ENCODE assay signal across 21 cellular contexts in the genomic region with DNA sequence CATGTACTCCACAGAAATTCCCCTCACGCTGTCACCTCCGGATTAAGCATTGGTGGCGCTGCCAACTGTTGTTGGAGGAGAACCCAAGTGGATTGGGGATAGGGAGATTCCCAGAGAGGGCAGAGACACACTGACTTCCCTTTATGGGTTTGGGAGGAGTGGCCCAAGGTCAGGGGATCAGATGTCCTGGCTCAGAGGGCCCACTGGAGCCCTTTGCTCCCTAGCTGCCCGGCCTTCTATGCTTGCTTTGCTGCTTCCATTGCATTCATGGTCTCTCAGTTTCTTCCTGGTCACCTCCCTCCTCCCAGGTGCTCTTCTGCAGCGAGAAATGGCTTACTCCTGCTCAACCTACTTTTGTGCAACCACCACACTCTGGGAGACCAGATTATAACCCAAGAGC. TPM values are rescaled to one million over a fixed set of nuclear protein-coding genes. Genes with fewer than 3 reads are reported as not detected.
DNase-seq lines count a peak whose midpoint lies in the region; ATAC-seq, FAIRE-seq and TF ChIP-seq lines count a peak whose summit lies in the region.
"Had no signal": no experiment of that assay in that cellular context is flagged by ENCODE, and none has a peak within 500 bp of the region (broad histone marks: within the 10 kb centered on the region; RNA-seq: fewer than 3 reads in every experiment).

No MANE protein-coding gene starts in this region.

- DNase-seq in activated naive CD4-positive, alpha-beta T cell treated with anti-CD3 and anti-CD28 coated beads, Interleukin-2, amount 10 ng/mL, durations not matched to agents 7 days and 5 days, result peak; percentile 7
- DNase-seq in activated naive CD4-positive, alpha-beta T cell treated with anti-CD3 and anti-CD28 coated beads, Interleukin-2, amount 50 U/mL, for 16 hours, result no peak
- DNase-seq in HepG2 (ENCODE audit: low spot score), result peak; percentile 29
- no peak for DNase-seq in right lobe of liver
- DNase-seq in myocyte (ENCODE audit: low read depth), result peak; percentile 9
- no peak for DNase-seq in stimulated activated effector memory CD8-positive, alpha-beta T cell treated with anti-CD3 and anti-CD28 coated beads, Interleukin-12 subunit alpha, Interleukin-12 subunit beta, amount 100 ng/mL, for 72 hours (ENCODE audit: low spot score in 2 of 2)
- DNase-seq in UCSD-AML1 (lab: John Stamatoyannopoulos, UW; ENCODE audit: unreplicated experiment), result no peak
- no peak for DNase-seq in stimulated activated CD4-positive, alpha-beta T cell treated with anti-CD3 and anti-CD28 coated beads, Interleukin-15, amount 100 ng/mL, for 24 hours
- DNase-seq: 8988T; Calu3; CD8-positive, alpha-beta T cell; DND-41; EL had no signal

- no peak overlapping the region for H2AFZ ChIP-seq in HepG2 (ENCODE audit: low read length)

- CTCF ChIA-PET in activated naive CD4-positive, alpha-beta T cell treated with anti-CD3 and anti-CD28 coated beads, Interleukin-2, amount 10 ng/mL, durations not matched to agents 7 days and 5 days (lab: Charles Lee), result no interaction called here
- CTCF ChIA-PET in HepG2 (lab: Yijun Ruan, JAX; ENCODE audit: low intra/inter-chr PET ratio, low total read pairs), result no interaction called here

- 66% methylated on average over 5 of the region's 5 CpGs for WGBS in HepG2 (ENCODE audit: low lambda C conversion rate)
- WGBS in right lobe of liver (ENCODE audit: insufficient coverage, low coverage, low lambda C conversion rate, missing lambda C conversion rate), result 63% methylated on average over 2 of the region's 5 CpGs

- H3K36me3 ChIP-seq in HepG2 (replicated peaks in 1 of 2; ENCODE audit: control insufficient read depth in 1 of 2, insufficient read depth in 2 of 2, low read length in 2 of 2) (peaks cover 0 to 7% of the 10 kb centered on the region in 2 experiments; a peak in 2 of 5 replicates), right lobe of liver (peaks cover 0 to 37% (median 7%) of the 10 kb centered on the region in 4 donors)

- no TSS peak for BruUV-seq in HepG2 (replicated peaks; lab: Mats Ljungman, UMichigan)

- H4K20me1 ChIP-seq in HepG2 (ENCODE audit: insufficient read depth, low read length), result no peaks in the 10 kb centered on the region
- H4K20me1 ChIP-seq: BLaER1 had no signal

- H3K4me1 Mint-ChIP-seq in activated naive CD4-positive, alpha-beta T cell treated with anti-CD3 and anti-CD28 coated beads, Interleukin-2, amount 10 ng/mL, durations not matched to agents 7 days and 5 days, result peaks cover 4% of the 10 kb centered on the region
- H3K4me1 Mint-ChIP-seq in stimulated activated effector memory CD8-positive, alpha-beta T cell treated with anti-CD3 and anti-CD28 coated beads, Interleukin-12 subunit alpha, Interleukin-12 subunit beta, amount 100 ng/mL, for 72 hours, result peaks cover 9% of the 10 kb centered on the region
- H3K4me1 Mint-ChIP-seq: CD14-positive monocyte had no signal

- no peak for TF ChIP-seq EP300 in HepG2 (IDR thresholded peaks at IDR 0.05; ENCODE audit: low read depth in 2 of 2, low read length in 2 of 2)
- TF ChIP-seq EP300 in HepG2 (CRISPR knock-in tag; IDR thresholded peaks at IDR 0.05; ENCODE audit: borderline replicate concordance), result no peak

- intact Hi-C loops in HepG2 (cut with micrococcal nuclease; ENCODE audit: unreplicated experiment) (no loop called here), right lobe of liver (cut with DNase I) (no loop called here)

- no peaks in the 10 kb centered on the region for H3K9me3 ChIP-seq in HepG2 (ENCODE audit: low read length)
- no peaks in the 10 kb centered on the region for H3K9me3 ChIP-seq in right lobe of liver
- H3K9me3 ChIP-seq: BLaER1, HAP-1 had no signal

- TF ChIP-seq RAD21 in HepG2 (CRISPR knock-in tag; IDR thresholded peaks at IDR 0.05), result no peak

- ATAC-seq in HepG2 (peak; percentile 83), right lobe of liver (no peak)
- ATAC-seq in stimulated activated effector memory CD8-positive, alpha-beta T cell treated with anti-CD3 and anti-CD28 coated beads, Interleukin-12 subunit alpha, Interleukin-12 subunit beta, amount 100 ng/mL, for 72 hours, result no peak
- ATAC-seq: CD8-positive, alpha-beta T cell; GM12878 had no signal

- no peak for TF ChIP-seq POLR2A in HepG2 (IDR thresholded peaks at IDR 0.05; ENCODE audit: insufficient read depth in 1 of 2, low read depth in 2 of 2, low read length in 2 of 2)
- TF ChIP-seq POLR2A in right lobe of liver (IDR thresholded peaks at IDR 0.05), result no peak

- no peaks in the 10 kb centered on the region for H3K79me2 ChIP-seq in HepG2 (ENCODE audit: insufficient read depth, low read length)

- H3K9ac ChIP-seq in HepG2 (ENCODE audit: insufficient read depth, low read depth, low read length), result peak overlapping the region; percentile 3; the same call in 1 of the 2 replicates
- H3K9ac ChIP-seq: BLaER1 had no signal

- H3K36me3 Mint-ChIP-seq in activated naive CD4-positive, alpha-beta T cell treated with anti-CD3 and anti-CD28 coated beads, Interleukin-2, amount 10 ng/mL, durations not matched to agents 7 days and 5 days, result peaks cover 46% of the 10 kb centered on the region
- H3K36me3 Mint-ChIP-seq in stimulated activated effector memory CD8-positive, alpha-beta T cell treated with anti-CD3 and anti-CD28 coated beads, Interleukin-12 subunit alpha, Interleukin-12 subunit beta, amount 100 ng/mL, for 72 hours, result peaks cover 57% of the 10 kb centered on the region

- no peaks in the 10 kb centered on the region for H3K27me3 Mint-ChIP-seq in activated naive CD4-positive, alpha-beta T cell treated with anti-CD3 and anti-CD28 coated beads, Interleukin-2, amount 10 ng/mL, durations not matched to agents 7 days and 5 days

- TF ChIP-seq CTCF in HepG2 (CRISPR knock-in tag; IDR thresholded peaks at IDR 0.05) (no peak), right lobe of liver (IDR thresholded peaks at IDR 0.05) (no peak)

- POLR2A ChIA-PET in HepG2 (lab: Yijun Ruan, JAX), result interaction anchor here (0.8 kb wide), 1 partner anchor 25 kb away, joined by 4 read pairs; no protein-coding TSS in a partner anchor

- H3K4me3 ChIP-seq in HepG2 (replicated peaks in 1 of 3; ENCODE audit: insufficient read depth in 1 of 3, low read depth in 2 of 3, low read length in 3 of 3), result no peak overlapping the region
- H3K4me3 ChIP-seq in right lobe of liver, result no peak overlapping the region
- H3K4me3 ChIP-seq: BLaER1, GM12878, HAP-1 had no signal

- peaks cover 14% of the 10 kb centered on the region for H3K4me1 ChIP-seq in HepG2 (ENCODE audit: insufficient read depth, low read length)
- no peaks in the 10 kb centered on the region for H3K4me1 ChIP-seq in right lobe of liver
- H3K4me1 ChIP-seq: BLaER1, HAP-1 had no signal

- H3K9me3 Mint-ChIP-seq in activated naive CD4-positive, alpha-beta T cell treated with anti-CD3 and anti-CD28 coated beads, Interleukin-2, amount 10 ng/mL, durations not matched to agents 7 days and 5 days, result no peaks in the 10 kb centered on the region
- no peaks in the 10 kb centered on the region for H3K9me3 Mint-ChIP-seq in stimulated activated effector memory CD8-positive, alpha-beta T cell treated with anti-CD3 and anti-CD28 coated beads, Interleukin-12 subunit alpha, Interleukin-12 subunit beta, amount 100 ng/mL, for 72 hours
- H3K9me3 Mint-ChIP-seq: CD14-positive monocyte; CD8-positive, alpha-beta T cell had no signal

- no peak overlapping the region for H3K27ac Mint-ChIP-seq in activated naive CD4-positive, alpha-beta T cell treated with anti-CD3 and anti-CD28 coated beads, Interleukin-2, amount 10 ng/mL, durations not matched to agents 7 days and 5 days
- peak overlapping the region; percentile 68 for H3K27ac Mint-ChIP-seq in stimulated activated effector memory CD8-positive, alpha-beta T cell treated with anti-CD3 and anti-CD28 coated beads, Interleukin-12 subunit alpha, Interleukin-12 subunit beta, amount 100 ng/mL, for 72 hours
- H3K27ac Mint-ChIP-seq: CD8-positive, alpha-beta T cell had no signal

- H3K27me3 ChIP-seq in HepG2 (ENCODE audit: control insufficient read depth in 1 of 2, insufficient read depth in 2 of 2, low read length in 2 of 2) (no peaks in the 10 kb centered on the region), right lobe of liver (no peaks in the 10 kb centered on the region)
- H3K27me3 ChIP-seq: BLaER1 had no signal

- peak; percentile 75 for FAIRE-seq in HepG2 (lab: Jason Lieb, UNC)
- FAIRE-seq: GM12878 had no signal

- no peak overlapping the region for H3K27ac ChIP-seq in HepG2 (ENCODE audit: extremely low read length, insufficient read depth, low read length)
- no peak overlapping the region for H3K27ac ChIP-seq in right lobe of liver
- H3K27ac ChIP-seq: BLaER1 had no signal

- H3K4me2 ChIP-seq in HepG2 (ENCODE audit: low read depth, low read length), result no peak overlapping the region
- H3K4me2 ChIP-seq: BLaER1 had no signal

- in situ Hi-C loops in HepG2 (cut with HindIII; ENCODE audit: extremely low pct_ligation_motif_present, low pct_unique_long_range_greater_than_20kb), result no loop called here

- no peak overlapping the region for H3K4me3 Mint-ChIP-seq in activated naive CD4-positive, alpha-beta T cell treated with anti-CD3 and anti-CD28 coated beads, Interleukin-2, amount 10 ng/mL, durations not matched to agents 7 days and 5 days
- H3K4me3 Mint-ChIP-seq in stimulated activated effector memory CD8-positive, alpha-beta T cell treated with anti-CD3 and anti-CD28 coated beads, Interleukin-12 subunit alpha, Interleukin-12 subunit beta, amount 100 ng/mL, for 72 hours, result no peak overlapping the region
- H3K4me3 Mint-ChIP-seq: CD14-positive monocyte; CD8-positive, alpha-beta T cell had no signal

RNA-seq across cellular contexts. Expression of gene CUL9, which starts 14.3 kb away (rescaled TPM):
- 10.5 and 11.4 TPM in 2 replicates for total RNA-seq in HepG2 (2016; rRNA removed; fragmentation: Illumina TruSeq; extraction: Trizol)
- total RNA-seq in HepG2 (2016; cell fraction: cytosol; rRNA removed; fragmentation: Illumina TruSeq; extraction: Trizol; ENCODE audit: low read depth), result 2.5 and 3.7 TPM in 2 replicates
- total RNA-seq in HepG2 (2016; cell fraction: insoluble cytoplasmic fraction; rRNA removed; fragmentation: Illumina TruSeq; extraction: Trizol), result 8.8 and 14.5 TPM in 2 replicates
- 3.3 and 4.2 TPM in 2 replicates for total RNA-seq in HepG2 (2016; cell fraction: membrane; rRNA removed; fragmentation: Illumina TruSeq; extraction: Trizol)
- total RNA-seq in HepG2 (2016; cell fraction: nucleus; rRNA removed; fragmentation: Illumina TruSeq; extraction: Trizol), result 18.4 and 18.7 TPM in 2 replicates
- polyA plus RNA-seq in HepG2 (2011; rRNA removed), result 13.7 and 15.3 TPM in 2 replicates
- polyA plus RNA-seq in HepG2 (2011; cell fraction: cytosol; rRNA removed), result 4.9 and 5.0 TPM in 2 replicates
- polyA plus RNA-seq in HepG2 (2011; cell fraction: nucleus; rRNA removed), result 123 and 139 TPM in 2 replicates
- 9.9 and 12.7 TPM in 2 replicates for polyA plus RNA-seq in HepG2 (2012)
- polyA plus RNA-seq in HepG2 (2016; cell fraction: cytosol; fragmentation: Illumina TruSeq; extraction: Trizol; ENCODE audit: low read depth), result 1.2 and 1.5 TPM in 2 replicates
- 6.8 and 7.5 TPM in 2 replicates for polyA plus RNA-seq in HepG2 (2016; cell fraction: insoluble cytoplasmic fraction; fragmentation: Illumina TruSeq; extraction: Trizol; ENCODE audit: low read depth)
- 1.9 and 2.7 TPM in 2 replicates for polyA plus RNA-seq in HepG2 (2016; cell fraction: membrane; fragmentation: Illumina TruSeq; extraction: Trizol; ENCODE audit: low read depth)
- polyA plus RNA-seq in HepG2 (2016; cell fraction: nucleus; fragmentation: Illumina TruSeq; extraction: Trizol; ENCODE audit: insufficient read depth, low read depth), result 44.2 and 47.7 TPM in 2 replicates
- polyA minus RNA-seq in HepG2 (2011; rRNA and poly(A)+ RNA removed; ENCODE audit: low replicate concordance), result 19.3 and 22.3 TPM in 2 replicates
- polyA minus RNA-seq in HepG2 (2011; cell fraction: cytosol; rRNA and poly(A)+ RNA removed), result 4.7 and 5.5 TPM in 2 replicates
- polyA minus RNA-seq in HepG2 (2011; cell fraction: nucleus; rRNA and poly(A)+ RNA removed), result 30.8 and 32.9 TPM in 2 replicates
- total RNA-seq in right lobe of liver, result 10 to 100 TPM; 14.4 to 17.7 (median 15.2) TPM
- 14.5 and 20.7 TPM in 2 replicates for total RNA-seq in myocyte
- 20.6 TPM for polyA plus RNA-seq in myocyte (2012)

RNA-seq across cellular contexts. Expression of gene SRF, which starts 25.3 kb away (rescaled TPM):
- total RNA-seq in HepG2 (2016; rRNA removed; fragmentation: Illumina TruSeq; extraction: Trizol) (21.0 and 25.5 TPM in 2 replicates), right lobe of liver (10 to 100 TPM in 4 of 6 experiments, 1 to 10 TPM in 2; 4.9 to 17.0 (median 11.3) TPM), myocyte (66.1 and 69.9 TPM in 2 replicates)
- total RNA-seq in HepG2 (2016; cell fraction: cytosol; rRNA removed; fragmentation: Illumina TruSeq; extraction: Trizol; ENCODE audit: low read depth), result 4.5 and 4.8 TPM in 2 replicates
- 19.0 and 26.0 TPM in 2 replicates for total RNA-seq in HepG2 (2016; cell fraction: insoluble cytoplasmic fraction; rRNA removed; fragmentation: Illumina TruSeq; extraction: Trizol)
- 20.6 and 21.0 TPM in 2 replicates for total RNA-seq in HepG2 (2016; cell fraction: membrane; rRNA removed; fragmentation: Illumina TruSeq; extraction: Trizol)
- 15.5 and 17.7 TPM in 2 replicates for total RNA-seq in HepG2 (2016; cell fraction: nucleus; rRNA removed; fragmentation: Illumina TruSeq; extraction: Trizol)
- polyA plus RNA-seq in HepG2 (2011; rRNA removed), result 44.1 and 45.7 TPM in 2 replicates
- 30.8 and 42.8 TPM in 2 replicates for polyA plus RNA-seq in HepG2 (2011; cell fraction: cytosol; rRNA removed)
- 50.7 and 72.8 TPM in 2 replicates for polyA plus RNA-seq in HepG2 (2011; cell fraction: nucleus; rRNA removed)
- 18.6 and 23.1 TPM in 2 replicates for polyA plus RNA-seq in HepG2 (2012)
- 5.2 and 5.4 TPM in 2 replicates for polyA plus RNA-seq in HepG2 (2016; cell fraction: cytosol; fragmentation: Illumina TruSeq; extraction: Trizol; ENCODE audit: low read depth)
- polyA plus RNA-seq in HepG2 (2016; cell fraction: insoluble cytoplasmic fraction; fragmentation: Illumina TruSeq; extraction: Trizol; ENCODE audit: low read depth), result 26.4 and 31.7 TPM in 2 replicates
- 19.0 and 19.4 TPM in 2 replicates for polyA plus RNA-seq in HepG2 (2016; cell fraction: membrane; fragmentation: Illumina TruSeq; extraction: Trizol; ENCODE audit: low read depth)
- 33.8 and 35.3 TPM in 2 replicates for polyA plus RNA-seq in HepG2 (2016; cell fraction: nucleus; fragmentation: Illumina TruSeq; extraction: Trizol; ENCODE audit: insufficient read depth, low read depth)
- 59.4 and 75.9 TPM in 2 replicates for polyA minus RNA-seq in HepG2 (2011; rRNA and poly(A)+ RNA removed; ENCODE audit: low replicate concordance)
- polyA minus RNA-seq in HepG2 (2011; cell fraction: cytosol; rRNA and poly(A)+ RNA removed), result 19.9 and 20.3 TPM in 2 replicates
- polyA minus RNA-seq in HepG2 (2011; cell fraction: nucleus; rRNA and poly(A)+ RNA removed), result 20.2 and 21.3 TPM in 2 replicates
- polyA plus RNA-seq in myocyte (2012), result 38.2 TPM

RNA-seq across cellular contexts. Expression of gene DNPH1, which starts 32.9 kb away (rescaled TPM):
- 75.0 and 75.1 TPM in 2 replicates for total RNA-seq in HepG2 (2016; rRNA removed; fragmentation: Illumina TruSeq; extraction: Trizol)
- 50.9 and 56.3 TPM in 2 replicates for total RNA-seq in HepG2 (2016; cell fraction: cytosol; rRNA removed; fragmentation: Illumina TruSeq; extraction: Trizol; ENCODE audit: low read depth)
- total RNA-seq in HepG2 (2016; cell fraction: insoluble cytoplasmic fraction; rRNA removed; fragmentation: Illumina TruSeq; extraction: Trizol), result 75.1 and 81.5 TPM in 2 replicates
- 52.3 and 60.5 TPM in 2 replicates for total RNA-seq in HepG2 (2016; cell fraction: membrane; rRNA removed; fragmentation: Illumina TruSeq; extraction: Trizol)
- total RNA-seq in HepG2 (2016; cell fraction: nucleus; rRNA removed; fragmentation: Illumina TruSeq; extraction: Trizol), result 31.4 and 33.7 TPM in 2 replicates
- 56.5 and 65.8 TPM in 2 replicates for polyA plus RNA-seq in HepG2 (2011; rRNA removed)
- 106 and 143 TPM in 2 replicates for polyA plus RNA-seq in HepG2 (2011; cell fraction: cytosol; rRNA removed)
- 62.4 and 67.4 TPM in 2 replicates for polyA plus RNA-seq in HepG2 (2011; cell fraction: nucleus; rRNA removed)
- 43.1 and 47.9 TPM in 2 replicates for polyA plus RNA-seq in HepG2 (2012)
- 62.6 and 68.8 TPM in 2 replicates for polyA plus RNA-seq in HepG2 (2016; cell fraction: cytosol; fragmentation: Illumina TruSeq; extraction: Trizol; ENCODE audit: low read depth)
- polyA plus RNA-seq in HepG2 (2016; cell fraction: insoluble cytoplasmic fraction; fragmentation: Illumina TruSeq; extraction: Trizol; ENCODE audit: low read depth), result 76.7 and 82.8 TPM in 2 replicates
- polyA plus RNA-seq in HepG2 (2016; cell fraction: membrane; fragmentation: Illumina TruSeq; extraction: Trizol; ENCODE audit: low read depth), result 47.1 and 47.7 TPM in 2 replicates
- 66.2 and 72.5 TPM in 2 replicates for polyA plus RNA-seq in HepG2 (2016; cell fraction: nucleus; fragmentation: Illumina TruSeq; extraction: Trizol; ENCODE audit: insufficient read depth, low read depth)
- 38.8 and 62.4 TPM in 2 replicates for polyA minus RNA-seq in HepG2 (2011; rRNA and poly(A)+ RNA removed; ENCODE audit: low replicate concordance)
- 10.5 and 15.4 TPM in 2 replicates for polyA minus RNA-seq in HepG2 (2011; cell fraction: cytosol; rRNA and poly(A)+ RNA removed)
- polyA minus RNA-seq in HepG2 (2011; cell fraction: nucleus; rRNA and poly(A)+ RNA removed), result 15.3 and 16.7 TPM in 2 replicates
- 100 to 1,000 TPM in 2 of 6 experiments, 10 to 100 TPM in 4; 50.7 to 107 (median 62.4) TPM for total RNA-seq in right lobe of liver
- total RNA-seq in myocyte, result 63.6 and 109 TPM in 2 replicates
- polyA plus RNA-seq in myocyte (2012), result 61.1 TPM

RNA-seq across cellular contexts. Expression of gene TTBK1, which starts 46.9 kb away (rescaled TPM):
- total RNA-seq in HepG2 (2016; rRNA removed; fragmentation: Illumina TruSeq; extraction: Trizol) (0.10 and 0.33 TPM in 2 replicates), right lobe of liver (1 to 10 TPM in 2 of 6 experiments, under 1 TPM in 4; 0.83 to 1.6 (median 0.87) TPM), myocyte (not detected in 2 replicates)
- total RNA-seq in HepG2 (2016; cell fraction: cytosol; rRNA removed; fragmentation: Illumina TruSeq; extraction: Trizol; ENCODE audit: low read depth), result 0.18 and 0.20 TPM in 2 replicates
- 0.13 and 0.32 TPM in 2 replicates for total RNA-seq in HepG2 (2016; cell fraction: insoluble cytoplasmic fraction; rRNA removed; fragmentation: Illumina TruSeq; extraction: Trizol)
- total RNA-seq in HepG2 (2016; cell fraction: membrane; rRNA removed; fragmentation: Illumina TruSeq; extraction: Trizol), result 0.25 and 0.28 TPM in 2 replicates
- total RNA-seq in HepG2 (2016; cell fraction: nucleus; rRNA removed; fragmentation: Illumina TruSeq; extraction: Trizol), result 0.47 TPM in 2 replicates
- polyA plus RNA-seq in HepG2 (2011; rRNA removed), result 0.24 and 0.50 TPM in 2 replicates
- 0.09 and 0.10 TPM in 2 replicates for polyA plus RNA-seq in HepG2 (2011; cell fraction: cytosol; rRNA removed)
- polyA plus RNA-seq in HepG2 (2011; cell fraction: nucleus; rRNA removed), result 1.4 and 2.2 TPM in 2 replicates
- polyA plus RNA-seq in HepG2 (2012), result 0.53 and 0.62 TPM in 2 replicates
- polyA plus RNA-seq in HepG2 (2016; cell fraction: cytosol; fragmentation: Illumina TruSeq; extraction: Trizol; ENCODE audit: low read depth), result not detected in 2 replicates
- 0.19 TPM in 2 replicates for polyA plus RNA-seq in HepG2 (2016; cell fraction: insoluble cytoplasmic fraction; fragmentation: Illumina TruSeq; extraction: Trizol; ENCODE audit: low read depth)
- 0.06 and 0.07 TPM in 2 replicates for polyA plus RNA-seq in HepG2 (2016; cell fraction: membrane; fragmentation: Illumina TruSeq; extraction: Trizol; ENCODE audit: low read depth)
- polyA plus RNA-seq in HepG2 (2016; cell fraction: nucleus; fragmentation: Illumina TruSeq; extraction: Trizol; ENCODE audit: insufficient read depth, low read depth), result 0.84 and 0.86 TPM in 2 replicates
- 1.2 TPM in 1 of 2 replicates, not detected in the other for polyA minus RNA-seq in HepG2 (2011; rRNA and poly(A)+ RNA removed; ENCODE audit: low replicate concordance)
- 0.18 and 0.49 TPM in 2 replicates for polyA minus RNA-seq in HepG2 (2011; cell fraction: cytosol; rRNA and poly(A)+ RNA removed)
- polyA minus RNA-seq in HepG2 (2011; cell fraction: nucleus; rRNA and poly(A)+ RNA removed), result 1.4 and 1.7 TPM in 2 replicates
- polyA plus RNA-seq in myocyte (2012), result 0.01 TPM
- total RNA-seq: A673, G401, GM12878, H4 had no signal
- polyA plus RNA-seq: AG04450, CD14-positive monocyte had no signal

Comparison
In these comparisons a context has a peak if more than half of its experiments do, and no peak if none do; other contexts are left out.
1. DNase-seq: peak in activated naive CD4-positive, alpha-beta T cell treated with anti-CD3 and anti-CD28 coated beads, Interleukin-2, amount 10 ng/mL, durations not matched to agents 7 days and 5 days (single experiment), HepG2 (single experiment) and myocyte (single experiment); none in activated naive CD4-positive, alpha-beta T cell treated with anti-CD3 and anti-CD28 coated beads, Interleukin-2, amount 50 U/mL, for 16 hours (single experiment), right lobe of liver (0 of 3), stimulated activated effector memory CD8-positive, alpha-beta T cell treated with anti-CD3 and anti-CD28 coated beads, Interleukin-12 subunit alpha, Interleukin-12 subunit beta, amount 100 ng/mL, for 72 hours (0 of 2), UCSD-AML1 (single experiment) and stimulated activated CD4-positive, alpha-beta T cell treated with anti-CD3 and anti-CD28 coated beads, Interleukin-15, amount 100 ng/mL, for 24 hours (single experiment).